ENCODE assay signal across 16 cellular contexts in genomic region chrX:87961471-87961870, GRCh38.
"Had no signal": no experiment of that assay in that cellular context is flagged by ENCODE, and none has a peak within 500 bp of the region (broad histone marks: within the 10 kb centered on the region; RNA-seq: fewer than 3 reads in every experiment).

No MANE protein-coding gene starts in this region.

- H3K4me1 Mint-ChIP-seq: activated CD4-positive, alpha-beta T cell treated with anti-CD3 and anti-CD28 coated beads, Interleukin-2, amount 10 ng/mL, durations not matched to agents 24 days and 14 days; activated naive CD8-positive, alpha-beta T cell treated with anti-CD3 and anti-CD28 coated beads, Interleukin-2, amount 10 ng/mL, durations not matched to agents 7 days and 5 days; activated T-helper 17 cell treated with anti-CD3 and anti-CD28 coated beads, Interleukin-2, amount 50 U/mL, for 72 hours had no signal

- H3K9me3 ChIP-seq: left lung had no signal

- H3K27me3 ChIP-seq: left lung had no signal

- H3K36me3 ChIP-seq: left lung had no signal

- H3K4me3 Mint-ChIP-seq: activated CD4-positive, alpha-beta T cell treated with anti-CD3 and anti-CD28 coated beads, Interleukin-2, amount 10 ng/mL, durations not matched to agents 24 days and 14 days; activated CD8-positive, alpha-beta T cell treated with anti-CD3 and anti-CD28 coated beads for 36 hours; activated naive CD8-positive, alpha-beta T cell treated with anti-CD3 and anti-CD28 coated beads, Interleukin-2, amount 10 ng/mL, durations not matched to agents 7 days and 5 days; activated T-helper 17 cell treated with anti-CD3 and anti-CD28 coated beads, Interleukin-2, amount 50 U/mL, for 72 hours; effector memory CD8-positive, alpha-beta T cell; mesothelial cell of epicardium; natural killer cell treated with Interleukin-12 subunit alpha and Interleukin-12 subunit beta and Interleukin-15 and Interleukin-18, amount 100 ng/mL, for 72 hours had no signal

- H3K9me3 Mint-ChIP-seq: activated CD4-positive, alpha-beta T cell treated with anti-CD3 and anti-CD28 coated beads, Interleukin-2, amount 10 ng/mL, durations not matched to agents 24 days and 14 days; activated CD8-positive, alpha-beta T cell treated with anti-CD3 and anti-CD28 coated beads for 36 hours; activated naive CD8-positive, alpha-beta T cell treated with anti-CD3 and anti-CD28 coated beads, Interleukin-2, amount 10 ng/mL, durations not matched to agents 7 days and 5 days; effector memory CD8-positive, alpha-beta T cell; mesothelial cell of epicardium had no signal

- H3K36me3 Mint-ChIP-seq: activated naive CD8-positive, alpha-beta T cell treated with anti-CD3 and anti-CD28 coated beads, Interleukin-2, amount 10 ng/mL, durations not matched to agents 7 days and 5 days; mesothelial cell of epicardium; natural killer cell treated with Interleukin-12 subunit alpha and Interleukin-12 subunit beta and Interleukin-15 and Interleukin-18, amount 100 ng/mL, for 72 hours had no signal

- H3K27ac ChIP-seq: left lung had no signal

- H3K27me3 Mint-ChIP-seq: activated CD4-positive, alpha-beta T cell treated with anti-CD3 and anti-CD28 coated beads, Interleukin-2, amount 10 ng/mL, durations not matched to agents 24 days and 14 days; activated CD8-positive, alpha-beta T cell treated with anti-CD3 and anti-CD28 coated beads for 36 hours; activated naive CD8-positive, alpha-beta T cell treated with anti-CD3 and anti-CD28 coated beads, Interleukin-2, amount 10 ng/mL, durations not matched to agents 7 days and 5 days; activated T-helper 17 cell treated with anti-CD3 and anti-CD28 coated beads, Interleukin-2, amount 50 U/mL, for 72 hours; effector memory CD8-positive, alpha-beta T cell; natural killer cell treated with Interleukin-12 subunit alpha and Interleukin-12 subunit beta and Interleukin-15 and Interleukin-18, amount 100 ng/mL, for 72 hours had no signal

- H3K4me1 ChIP-seq: left lung had no signal

- H3K4me3 ChIP-seq: left lung had no signal

- DNase-seq: activated CD4-positive, alpha-beta T cell treated with anti-CD3 and anti-CD28 coated beads, Interleukin-2, amount 10 ng/mL, durations not matched to agents 24 days and 14 days; activated CD8-positive, alpha-beta T cell treated with anti-CD3 and anti-CD28 coated beads for 36 hours; activated naive CD4-positive, alpha-beta T cell; activated naive CD8-positive, alpha-beta T cell treated with anti-CD3 and anti-CD28 coated beads, Interleukin-2, amount 10 ng/mL, durations not matched to agents 7 days and 5 days; activated T-cell treated with anti-CD3 and anti-CD28 coated beads, Interleukin-2, amount 50 U/mL, for 1 hour; amygdala; caudate nucleus; effector memory CD8-positive, alpha-beta T cell; kidney; left lung; stimulated activated CD8-positive, alpha-beta memory T cell treated with anti-CD3 and anti-CD28 coated beads, Interleukin-4, amount 100 ng/mL, for 48 hours; stimulated activated naive CD4-positive, alpha-beta T cell; T-helper 9 cell had no signal

- ATAC-seq: activated CD8-positive, alpha-beta T cell treated with anti-CD3 and anti-CD28 coated beads for 36 hours; activated T-helper 17 cell treated with anti-CD3 and anti-CD28 coated beads, Interleukin-2, amount 50 U/mL, for 72 hours; effector memory CD8-positive, alpha-beta T cell; left lung; natural killer cell treated with Interleukin-12 subunit alpha and Interleukin-12 subunit beta and Interleukin-15 and Interleukin-18, amount 100 ng/mL, for 72 hours had no signal

- H3K27ac Mint-ChIP-seq: activated CD4-positive, alpha-beta T cell treated with anti-CD3 and anti-CD28 coated beads, Interleukin-2, amount 10 ng/mL, durations not matched to agents 24 days and 14 days; activated CD8-positive, alpha-beta T cell treated with anti-CD3 and anti-CD28 coated beads for 36 hours; activated naive CD8-positive, alpha-beta T cell treated with anti-CD3 and anti-CD28 coated beads, Interleukin-2, amount 10 ng/mL, durations not matched to agents 7 days and 5 days; activated T-helper 17 cell treated with anti-CD3 and anti-CD28 coated beads, Interleukin-2, amount 50 U/mL, for 72 hours; effector memory CD8-positive, alpha-beta T cell; mesothelial cell of epicardium; natural killer cell treated with Interleukin-12 subunit alpha and Interleukin-12 subunit beta and Interleukin-15 and Interleukin-18, amount 100 ng/mL, for 72 hours had no signal
